In genomic region chr2:240460243-240460630, GRCh38 we compare ENCODE assay signal across 22 cellular contexts. TPM values are rescaled to one million over a fixed set of nuclear protein-coding genes. Genes with fewer than 3 reads are reported as not detected.
DNase-seq lines count a peak whose midpoint lies in the region; ATAC-seq, FAIRE-seq and TF ChIP-seq lines count a peak whose summit lies in the region.
"Had no signal": no experiment of that assay in that cellular context is flagged by ENCODE, and none has a peak within 500 bp of the region (broad histone marks: within the 10 kb centered on the region; RNA-seq: fewer than 3 reads in every experiment).

No MANE protein-coding gene starts in this region.

- no peak overlapping the region for H3K27ac ChIP-seq in BLaER1 treated with 17β-estradiol and CSF1 and Interleukin-3, amounts not matched to agents 10 nM and 100 nM
- no peak overlapping the region for H3K27ac ChIP-seq in pancreas
- H3K27ac ChIP-seq: epithelial cell of prostate, heart right ventricle, ovary, stomach, tibial nerve had no signal

- H3K9ac ChIP-seq in BLaER1 treated with 17β-estradiol and CSF1 and Interleukin-3, amounts not matched to agents 10 nM and 100 nM, result peak overlapping the region in 3 of 11 experiments; percentile 31 to 54 (median 33); a peak in 3 of 22 replicates

- FAIRE-seq in pancreas (lab: Jason Lieb, UNC), result no peak
- no peak for FAIRE-seq in urothelium cell line (lab: Jason Lieb, UNC)

- DNase-seq in Calu3 (no peak), left cardiac atrium (peak; percentile 16), pancreas (peak in 5 of 6 donors; percentile 1 to 49 (median 18)), NCI-H2227 treated with DMSO at 0.1 percent for 48 hours (lab: John Stamatoyannopoulos, UW) (no peak), NCI-H1092 treated with DMSO at 0.1 percent for 48 hours (lab: John Stamatoyannopoulos, UW) (no peak), urothelium cell line (ENCODE audit: low spot score) (no peak), cerebellar cortex (ENCODE audit: low spot score) (no peak)
- DNase-seq: activated naive CD8-positive, alpha-beta T cell treated with anti-CD3 and anti-CD28 coated beads for 36 hours; naive thymus-derived CD4-positive, alpha-beta T cell; NCI-H1105 treated with DMSO at 0.1 percent for 48 hours; NCI-H2081; stimulated activated CD8-positive, alpha-beta memory T cell treated with anti-CD3 and anti-CD28 coated beads, Interleukin-4, amount 100 ng/mL, for 48 hours; stomach had no signal

- H3K27ac Mint-ChIP-seq in Calu3 (ENCODE audit: unreplicated experiment), result peak overlapping the region; percentile 5
- H3K27ac Mint-ChIP-seq: activated naive CD8-positive, alpha-beta T cell treated with anti-CD3 and anti-CD28 coated beads for 36 hours; CD8-positive, alpha-beta memory T cell; IgD-negative memory B cell; naive thymus-derived CD4-positive, alpha-beta T cell; T-cell had no signal

- 93 to 95% methylated on average over 14 of the region's 14 CpGs for WGBS in pancreas, 2 donors

- no peak for TF ChIP-seq CTCF in Calu3 (IDR thresholded peaks at IDR 0.05; ENCODE audit: unreplicated experiment)
- TF ChIP-seq CTCF in pancreas (IDR thresholded peaks at IDR 0.05), result no peak

- H3K9me3 ChIP-seq in BLaER1 treated with 17β-estradiol and CSF1 and Interleukin-3, amounts not matched to agents 10 nM and 100 nM (replicated peaks in 1 of 11), result no peaks in the 10 kb centered on the region
- no peaks in the 10 kb centered on the region for H3K9me3 ChIP-seq in pancreas
- H3K9me3 ChIP-seq: heart right ventricle, ovary, stomach, tibial nerve had no signal

- H3K36me3 ChIP-seq in BLaER1 treated with 17β-estradiol and CSF1 and Interleukin-3, amounts not matched to agents 10 nM and 100 nM, result peaks cover 0 to 9% (median 0%) of the 10 kb centered on the region in 11 experiments; a peak in 6 of 22 replicates
- H3K36me3 ChIP-seq in pancreas, result no peaks in the 10 kb centered on the region
- H3K36me3 ChIP-seq: ovary had no signal

- intact Hi-C loops in Calu3 (cut with micrococcal nuclease; ENCODE audit: unreplicated experiment) (no loop called here), left cardiac atrium (cut with DNase I) (no loop called here), pancreas (cut with DNase I) (no loop called here)

- H3K27me3 ChIP-seq in BLaER1 treated with 17β-estradiol and CSF1 and Interleukin-3, amounts not matched to agents 10 nM and 100 nM, result peaks cover 15 to 24% (median 19%) of the 10 kb centered on the region in 11 experiments
- H3K27me3 ChIP-seq in pancreas, result no peaks in the 10 kb centered on the region
- H3K27me3 ChIP-seq: ovary, tibial nerve had no signal

- no peak overlapping the region for H3K4me3 Mint-ChIP-seq in Calu3 (ENCODE audit: low read depth, unreplicated experiment)
- H3K4me3 Mint-ChIP-seq: activated naive CD8-positive, alpha-beta T cell treated with anti-CD3 and anti-CD28 coated beads for 36 hours; CD8-positive, alpha-beta memory T cell; central memory CD8-positive, alpha-beta T cell; IgD-negative memory B cell; naive thymus-derived CD4-positive, alpha-beta T cell; T-cell had no signal

- H3K4me3 ChIP-seq in BLaER1 treated with 17β-estradiol and CSF1 and Interleukin-3, amounts not matched to agents 10 nM and 100 nM, result no peak overlapping the region
- no peak overlapping the region for H3K4me3 ChIP-seq in pancreas
- H3K4me3 ChIP-seq: heart right ventricle, ovary, stomach, tibial nerve had no signal

- CTCF ChIA-PET in Calu3 (lab: Charles Lee), result no interaction called here

- H4K20me1 ChIP-seq in BLaER1 treated with 17β-estradiol and CSF1 and Interleukin-3, amounts not matched to agents 10 nM and 100 nM, result peaks cover 0 to 100% (median 67%) of the 10 kb centered on the region in 11 experiments; a peak in 18 of 22 replicates

- H3K27me3 Mint-ChIP-seq in Calu3 (ENCODE audit: unreplicated experiment), result peaks cover 2% of the 10 kb centered on the region
- H3K27me3 Mint-ChIP-seq: IgD-negative memory B cell had no signal

- peaks cover 0 to 47% (median 29%) of the 10 kb centered on the region in 10 experiments; a peak in 17 of 20 replicates for H3K4me1 ChIP-seq in BLaER1 treated with 17β-estradiol and CSF1 and Interleukin-3, amounts not matched to agents 10 nM and 100 nM
- no peaks in the 10 kb centered on the region for H3K4me1 ChIP-seq in pancreas

- peak overlapping the region in 9 of 11 experiments; percentile 15 to 82 (median 67); a peak in 15 of 22 replicates for H3K4me2 ChIP-seq in BLaER1 treated with 17β-estradiol and CSF1 and Interleukin-3, amounts not matched to agents 10 nM and 100 nM

- peaks cover 36% of the 10 kb centered on the region for H3K36me3 Mint-ChIP-seq in Calu3 (ENCODE audit: insufficient read depth, unreplicated experiment)
- H3K36me3 Mint-ChIP-seq: activated naive CD8-positive, alpha-beta T cell treated with anti-CD3 and anti-CD28 coated beads for 36 hours; CD8-positive, alpha-beta memory T cell; IgD-negative memory B cell; naive thymus-derived CD4-positive, alpha-beta T cell; T-cell had no signal

- ATAC-seq in left cardiac atrium (no peak), pancreas (no peak)
- ATAC-seq: heart right ventricle; naive thymus-derived CD4-positive, alpha-beta T cell; T-cell had no signal

- no peaks in the 10 kb centered on the region for H3K4me1 Mint-ChIP-seq in Calu3 (ENCODE audit: low read depth, unreplicated experiment)
- H3K4me1 Mint-ChIP-seq: activated naive CD8-positive, alpha-beta T cell treated with anti-CD3 and anti-CD28 coated beads for 36 hours; CD8-positive, alpha-beta memory T cell; central memory CD8-positive, alpha-beta T cell; IgD-negative memory B cell; T-cell had no signal

- no TSS peak for BruUV-seq in Calu3 (replicated peaks; lab: Mats Ljungman, UMichigan)

- H3K9me3 Mint-ChIP-seq in Calu3 (ENCODE audit: low read depth, unreplicated experiment), result no peaks in the 10 kb centered on the region
- H3K9me3 Mint-ChIP-seq: activated naive CD8-positive, alpha-beta T cell treated with anti-CD3 and anti-CD28 coated beads for 36 hours; CD8-positive, alpha-beta memory T cell; central memory CD8-positive, alpha-beta T cell; IgD-negative memory B cell; naive thymus-derived CD4-positive, alpha-beta T cell; T-cell had no signal

RNA-seq across cellular contexts. Expression of gene GPC1, which starts 24.8 kb away (rescaled TPM):
- total RNA-seq in Calu3 (2022) (41.8 and 51.5 TPM in 2 replicates), left cardiac atrium (10 to 100 TPM; 74.6 to 78.4 TPM), pancreas (10 to 100 TPM; 11.7 to 37.6 (median 16.3) TPM)
- 10 to 100 TPM; 23.2 to 27.5 TPM for polyA plus RNA-seq in pancreas

Comparison
In these comparisons a context has a peak if more than half of its experiments do, and no peak if none do; other contexts are left out.
1. DNase-seq: peak in left cardiac atrium (single experiment) and pancreas (5 of 6); none in Calu3 (single experiment), NCI-H2227 treated with DMSO at 0.1 percent for 48 hours (single experiment), NCI-H1092 treated with DMSO at 0.1 percent for 48 hours (single experiment), urothelium cell line (single experiment) and cerebellar cortex (single experiment).